Comparison of ENCODE assay signal across 29 cellular contexts in genomic region chr6:42523158-42523814, GRCh38. TPM values are rescaled to one million over a fixed set of nuclear protein-coding genes. Genes with fewer than 3 reads are reported as not detected.
A peak's percentile ranks its signal among the peaks of the same experiment; 100 is the strongest.
DNase-seq lines count a peak whose midpoint lies in the region; ATAC-seq, FAIRE-seq and TF ChIP-seq lines count a peak whose summit lies in the region.
"Had no signal": no experiment of that assay in that cellular context is flagged by ENCODE, and none has a peak within 500 bp of the region (broad histone marks: within the 10 kb centered on the region; RNA-seq: fewer than 3 reads in every experiment).

No MANE protein-coding gene starts in this region.

- H4K20me1 ChIP-seq in neural progenitor cell (ENCODE audit: low read depth) = no peaks in the 10 kb centered on the region
- H4K20me1 ChIP-seq: BLaER1 had no signal

- peaks cover 4% of the 10 kb centered on the region for H3K27me3 Mint-ChIP-seq in neural progenitor cell (ENCODE audit: insufficient read depth, low read depth)
- no peaks in the 10 kb centered on the region for H3K27me3 Mint-ChIP-seq in CD4-positive, alpha-beta memory T cell
- H3K27me3 Mint-ChIP-seq: central memory CD8-positive, alpha-beta T cell; IgD-negative memory B cell had no signal

- H3K9me3 ChIP-seq in MG63 (no peaks in the 10 kb centered on the region), neural progenitor cell (ENCODE audit: low read depth) (no peaks in the 10 kb centered on the region)
- no peaks in the 10 kb centered on the region for H3K9me3 ChIP-seq in CD4-positive, alpha-beta memory T cell (ENCODE audit: control insufficient read depth in 1 of 2, low read length in 2 of 2)
- H3K9me3 ChIP-seq: A549, SK-N-SH had no signal

- no peak for TF ChIP-seq CTCF in AG10803 (conservative IDR thresholded peaks at IDR 0.05; ENCODE audit: low read length)
- no peak for TF ChIP-seq CTCF in neural progenitor cell (IDR thresholded peaks at IDR 0.05)

- H3K36me3 ChIP-seq in MG63 (no peaks in the 10 kb centered on the region), neural progenitor cell (no peaks in the 10 kb centered on the region)
- H3K36me3 ChIP-seq in CD4-positive, alpha-beta memory T cell (ENCODE audit: insufficient read depth, low read length) = no peaks in the 10 kb centered on the region
- H3K36me3 ChIP-seq: BLaER1, esophagus muscularis mucosa, heart left ventricle, left ventricle myocardium inferior, upper lobe of left lung had no signal

- no peak overlapping the region for H3K4me3 Mint-ChIP-seq in neural progenitor cell
- H3K4me3 Mint-ChIP-seq in CD4-positive, alpha-beta memory T cell = no peak overlapping the region
- H3K4me3 Mint-ChIP-seq: activated CD8-positive, alpha-beta T cell treated with anti-CD3 and anti-CD28 coated beads, Interleukin-2, amount 10 ng/mL, durations not matched to agents 7 days and 5 days; central memory CD8-positive, alpha-beta T cell; neural crest cell; T-helper 2 cell treated with Interferon-gamma antibody and Interleukin-4, amounts not matched to agents 5 μg/mL and 100 μg/mL, for 36 hours had no signal

- no peaks in the 10 kb centered on the region for H3K4me1 Mint-ChIP-seq in neural progenitor cell
- peaks cover 0 to 5% (median 0%) of the 10 kb centered on the region in 4 donors for H3K4me1 Mint-ChIP-seq in CD4-positive, alpha-beta memory T cell
- H3K4me1 Mint-ChIP-seq: central memory CD8-positive, alpha-beta T cell; neural crest cell had no signal

- peak; percentile 92 for FAIRE-seq in colon (lab: Jason Lieb, UNC)
- FAIRE-seq: A549 had no signal

- peaks cover 4% of the 10 kb centered on the region for H3F3A ChIP-seq in neural progenitor cell (ENCODE audit: low read depth)

- ATAC-seq in activated naive CD4-positive, alpha-beta T cell treated with anti-CD3 and anti-CD28 coated beads, Interleukin-2, amount 50 U/mL, for 72 hours = no peak
- ATAC-seq: A549; activated CD8-positive, alpha-beta T cell treated with anti-CD3 and anti-CD28 coated beads, Interleukin-2, amount 10 ng/mL, durations not matched to agents 7 days and 5 days; heart left ventricle; stimulated activated naive CD8-positive, alpha-beta T cell treated with anti-CD3 and anti-CD28 coated beads, Interleukin-15, Interleukin-2, amounts not matched to agents 100 U/mL and 50 U/mL, for 24 hours had no signal

- CTCF ChIA-PET in CD4-positive, alpha-beta memory T cell (lab: Charles Lee; ENCODE audit: partially characterized antibody) = no interaction called here

- no peaks in the 10 kb centered on the region for H3K36me3 Mint-ChIP-seq in neural progenitor cell
- H3K36me3 Mint-ChIP-seq in CD4-positive, alpha-beta memory T cell = peaks cover 0 to 5% of the 10 kb centered on the region in 2 donors
- H3K36me3 Mint-ChIP-seq in activated naive CD4-positive, alpha-beta T cell treated with anti-CD3 and anti-CD28 coated beads, Interleukin-2, amount 50 U/mL, for 72 hours = peaks cover 7 to 9% of the 10 kb centered on the region in 2 donors
- H3K36me3 Mint-ChIP-seq: IgD-negative memory B cell had no signal

- DNase-seq in AG10803 (ENCODE audit: low read depth) (peak; percentile 40), MG63 (peak; percentile 19), neural progenitor cell (ENCODE audit: low spot score) (no peak), A172 (ENCODE audit: low spot score) (no peak), activated gamma-delta T cell treated with Interleukin-2 at 50 U/mL for 16 hours (no peak)
- DNase-seq in CD4-positive, alpha-beta memory T cell = no peak
- DNase-seq in activated naive CD4-positive, alpha-beta T cell treated with anti-CD3 and anti-CD28 coated beads, Interleukin-2, amount 50 U/mL, for 72 hours (ENCODE audit: low spot score in 2 of 2) = no peak
- DNase-seq: activated CD8-positive, alpha-beta T cell treated with anti-CD3 and anti-CD28 coated beads, Interleukin-2, amount 10 ng/mL, durations not matched to agents 7 days and 5 days; activated naive CD4-positive, alpha-beta T cell treated with Interleukin-2 at 50 U/mL for 16 hours; activated T-cell treated with anti-CD3 and anti-CD28 coated beads, Interleukin-2, amount 50 U/mL, for 1 hour; effector CD4-positive, alpha-beta T cell; GF-D8; heart left ventricle; left ventricle myocardium inferior; NCI-H2029; RPMI8226; SK-N-SH; stimulated activated CD4-positive, alpha-beta T cell treated with anti-CD3 and anti-CD28 coated beads, Interleukin-2, amount 100 ng/mL, for 48 hours; stimulated activated naive CD8-positive, alpha-beta T cell treated with anti-CD3 and anti-CD28 coated beads, Interleukin-15, Interleukin-2, amounts not matched to agents 100 U/mL and 50 U/mL, for 24 hours; upper lobe of left lung had no signal

- no peak overlapping the region for H3K9ac ChIP-seq in neural progenitor cell
- H3K9ac ChIP-seq: BLaER1, SK-N-SH had no signal

- H3K27me3 ChIP-seq in MG63 (no peaks in the 10 kb centered on the region), neural progenitor cell (no peaks in the 10 kb centered on the region)
- H3K27me3 ChIP-seq in CD4-positive, alpha-beta memory T cell (ENCODE audit: insufficient read depth, low read length) = no peaks in the 10 kb centered on the region
- H3K27me3 ChIP-seq: BLaER1, esophagus muscularis mucosa, heart left ventricle, upper lobe of left lung had no signal

- H3K27ac ChIP-seq in neural progenitor cell = no peak overlapping the region
- H3K27ac ChIP-seq in CD4-positive, alpha-beta memory T cell (ENCODE audit: low read depth, low read length) = no peak overlapping the region
- H3K27ac ChIP-seq: A549, BLaER1, esophagus muscularis mucosa, heart left ventricle, left ventricle myocardium inferior, upper lobe of left lung had no signal

- H3K27ac Mint-ChIP-seq in neural progenitor cell = no peak overlapping the region
- H3K27ac Mint-ChIP-seq in CD4-positive, alpha-beta memory T cell = no peak overlapping the region
- H3K27ac Mint-ChIP-seq in activated naive CD4-positive, alpha-beta T cell treated with anti-CD3 and anti-CD28 coated beads, Interleukin-2, amount 50 U/mL, for 72 hours = no peak overlapping the region
- H3K27ac Mint-ChIP-seq: activated CD8-positive, alpha-beta T cell treated with anti-CD3 and anti-CD28 coated beads, Interleukin-2, amount 10 ng/mL, durations not matched to agents 7 days and 5 days; IgD-negative memory B cell; T-helper 2 cell treated with Interferon-gamma antibody and Interleukin-4, amounts not matched to agents 5 μg/mL and 100 μg/mL, for 36 hours had no signal

- H3K4me1 ChIP-seq in neural progenitor cell = no peaks in the 10 kb centered on the region
- H3K4me1 ChIP-seq in CD4-positive, alpha-beta memory T cell (ENCODE audit: insufficient read depth, low read length) = no peaks in the 10 kb centered on the region
- H3K4me1 ChIP-seq: BLaER1, esophagus muscularis mucosa, heart left ventricle, left ventricle myocardium inferior, upper lobe of left lung had no signal

- POLR2A ChIA-PET in CD4-positive, alpha-beta memory T cell (lab: Charles Lee; ENCODE audit: partially characterized antibody) = no interaction called here

- no peaks in the 10 kb centered on the region for H3K9me3 Mint-ChIP-seq in neural progenitor cell
- H3K9me3 Mint-ChIP-seq in CD4-positive, alpha-beta memory T cell = peaks cover 0 to 11% (median 4%) of the 10 kb centered on the region in 8 donors
- peaks cover 7 to 9% of the 10 kb centered on the region in 2 donors for H3K9me3 Mint-ChIP-seq in activated naive CD4-positive, alpha-beta T cell treated with anti-CD3 and anti-CD28 coated beads, Interleukin-2, amount 50 U/mL, for 72 hours
- H3K9me3 Mint-ChIP-seq: central memory CD8-positive, alpha-beta T cell; IgD-negative memory B cell had no signal

- H3K4me3 ChIP-seq in AG10803 (ENCODE audit: low read length) (no peak overlapping the region), MG63 (no peak overlapping the region), neural progenitor cell (no peak overlapping the region)
- H3K4me3 ChIP-seq in CD4-positive, alpha-beta memory T cell (ENCODE audit: low read length in 2 of 2) = no peak overlapping the region
- H3K4me3 ChIP-seq: A549, BLaER1, esophagus muscularis mucosa, heart left ventricle, left ventricle myocardium inferior, smooth muscle cell, upper lobe of left lung had no signal

- no peak overlapping the region for H3K4me2 ChIP-seq in neural progenitor cell
- H3K4me2 ChIP-seq: A549, BLaER1, SK-N-SH, smooth muscle cell had no signal

- H3K79me2 ChIP-seq in neural progenitor cell (ENCODE audit: low read depth) = no peaks in the 10 kb centered on the region

- peak overlapping the region; percentile 15 for H2AFZ ChIP-seq in neural progenitor cell (replicated peaks)

- intact Hi-C loops in CD4-positive, alpha-beta memory T cell (cut with micrococcal nuclease) = no loop called here

RNA-seq across cellular contexts. Expression of gene UBR2, which starts 40.5 kb away (rescaled TPM):
- 8.8 and 13.9 TPM in 2 replicates for total RNA-seq in MG63 (2014; rRNA removed; shearing (Covaris generic); ENCODE audit: low replicate concordance)
- 24.4 and 34.7 TPM in 2 replicates for total RNA-seq in neural progenitor cell (ENCODE audit: low replicate concordance)
- 14.8 and 16.3 TPM in 2 replicates for total RNA-seq in A172 (2014; rRNA removed; shearing (Covaris generic))
- total RNA-seq in CD4-positive, alpha-beta memory T cell = 10 to 100 TPM; 55.0 to 55.7 TPM
- 10 to 100 TPM in 1 of 2 donors, 1 to 10 TPM in 1; 4.9 to 13.1 TPM for polyA plus RNA-seq in CD4-positive, alpha-beta memory T cell
- 10 to 100 TPM; 28.4 to 39.8 TPM for total RNA-seq in activated naive CD4-positive, alpha-beta T cell treated with anti-CD3 and anti-CD28 coated beads, Interleukin-2, amount 50 U/mL, for 72 hours

Comparison
In these comparisons a context has a peak if more than half of its experiments do, and no peak if none do; other contexts are left out.
1. DNase-seq: peak in AG10803 (single experiment) and MG63 (single experiment); none in neural progenitor cell (single experiment), A172 (single experiment), CD4-positive, alpha-beta memory T cell (0 of 5), activated naive CD4-positive, alpha-beta T cell treated with anti-CD3 and anti-CD28 coated beads, Interleukin-2, amount 50 U/mL, for 72 hours (0 of 2) and activated gamma-delta T cell treated with Interleukin-2 at 50 U/mL for 16 hours (single experiment).